8 cellular contexts compared by ENCODE assay signal in genomic region chr2:85419009-85419711, GRCh38. TPM values are rescaled to one million over a fixed set of nuclear protein-coding genes. Genes with fewer than 3 reads are reported as not detected.
DNase-seq lines count a peak whose midpoint lies in the region; ATAC-seq lines count a peak whose summit lies in the region.

No MANE protein-coding gene starts in this region.

- H3K9me3 ChIP-seq in iPS-15b (ENCODE audit: control insufficient read depth, insufficient read depth, low read length) (no peaks in the 10 kb centered on the region), subcutaneous abdominal adipose tissue (ENCODE audit: control insufficient read depth in 5 of 5, low read length in 5 of 5) (no peaks in the 10 kb centered on the region)

- H3K4me3 ChIP-seq in iPS-15b (ENCODE audit: low read depth, low read length) = peak overlapping the region; percentile 84
- H3K4me3 ChIP-seq in subcutaneous abdominal adipose tissue (ENCODE audit: low read depth in 1 of 5, low read length in 5 of 5) = peak overlapping the region; percentile 65 to 86 (median 85)

- POLR2A ChIA-PET in activated CD8-positive, alpha-beta T cell treated with anti-CD3 and anti-CD28 coated beads, Interleukin-2, amount 10 ng/mL, durations not matched to agents 7 days and 5 days (lab: Charles Lee) = interaction anchor here (0.6 to 3.9 kb wide), 18 partner anchors 8 to 141 kb away, joined by 3 to 61 read pairs (median 4); partner anchors contain the start of genes MAT2A, RETSAT and TGOLN2

- DNase-seq in T-helper 2 cell treated with Interferon-gamma antibody and Interleukin-4, amounts not matched to agents 5 μg/mL and 100 μg/mL, for 36 hours (ENCODE audit: low spot score) = no peak
- DNase-seq in T-helper 2 cell (no peak), medulla oblongata (ENCODE audit: extremely low spot score) (no peak), SIG-M5 treated with dmso at 0.1 percent for 504 hours (lab: John Stamatoyannopoulos, UW; ENCODE audit: unreplicated experiment) (no peak)
- no peak for DNase-seq in activated CD8-positive, alpha-beta T cell treated with anti-CD3 and anti-CD28 coated beads, Interleukin-2, amount 10 ng/mL, durations not matched to agents 7 days and 5 days

- H3K27ac Mint-ChIP-seq in T-helper 2 cell treated with Interferon-gamma antibody and Interleukin-4, amounts not matched to agents 5 μg/mL and 100 μg/mL, for 36 hours = peak overlapping the region; percentile 94
- H3K27ac Mint-ChIP-seq in activated CD8-positive, alpha-beta T cell treated with anti-CD3 and anti-CD28 coated beads, Interleukin-2, amount 10 ng/mL, durations not matched to agents 7 days and 5 days = peak overlapping the region; percentile 99

- H3K4me1 ChIP-seq in iPS-15b (ENCODE audit: control insufficient read depth, insufficient read depth, low read length) (peaks cover 6% of the 10 kb centered on the region), subcutaneous abdominal adipose tissue (ENCODE audit: control insufficient read depth in 5 of 5, insufficient read depth in 5 of 5, low read length in 5 of 5) (peaks cover 5 to 44% (median 38%) of the 10 kb centered on the region in 5 donors)

- H3K27me3 Mint-ChIP-seq in T-helper 2 cell treated with Interferon-gamma antibody and Interleukin-4, amounts not matched to agents 5 μg/mL and 100 μg/mL, for 36 hours (ENCODE audit: low read depth) = no peaks in the 10 kb centered on the region
- H3K27me3 Mint-ChIP-seq in activated CD8-positive, alpha-beta T cell treated with anti-CD3 and anti-CD28 coated beads, Interleukin-2, amount 10 ng/mL, durations not matched to agents 7 days and 5 days (ENCODE audit: low read depth) = no peaks in the 10 kb centered on the region

- H3K4me3 Mint-ChIP-seq in T-helper 2 cell treated with Interferon-gamma antibody and Interleukin-4, amounts not matched to agents 5 μg/mL and 100 μg/mL, for 36 hours = peak overlapping the region; percentile 93
- H3K4me3 Mint-ChIP-seq in activated CD8-positive, alpha-beta T cell treated with anti-CD3 and anti-CD28 coated beads, Interleukin-2, amount 10 ng/mL, durations not matched to agents 7 days and 5 days = peak overlapping the region; percentile 93

- H3K9ac ChIP-seq in iPS-15b (ENCODE audit: low read depth, low read length) (peak overlapping the region; percentile 91), subcutaneous abdominal adipose tissue (ENCODE audit: low read length in 5 of 5) (peak overlapping the region in 4 of 5 donors; percentile 85 to 94 (median 88))

- H3K27me3 ChIP-seq in iPS-15b (ENCODE audit: control insufficient read depth, insufficient read depth, low read length) = peaks cover 2% of the 10 kb centered on the region
- H3K27me3 ChIP-seq in subcutaneous abdominal adipose tissue (ENCODE audit: control insufficient read depth in 5 of 5, insufficient read depth in 4 of 5, low read length in 5 of 5) = no peaks in the 10 kb centered on the region

- H3K36me3 ChIP-seq in iPS-15b (ENCODE audit: control insufficient read depth, insufficient read depth, low read length) (no peaks in the 10 kb centered on the region), subcutaneous abdominal adipose tissue (ENCODE audit: control insufficient read depth in 5 of 5, insufficient read depth in 5 of 5, low read length in 5 of 5) (no peaks in the 10 kb centered on the region)

- H3K27ac ChIP-seq in subcutaneous abdominal adipose tissue (ENCODE audit: low read depth, low read length) = peak overlapping the region; percentile 90

- no peaks in the 10 kb centered on the region for H3K9me3 Mint-ChIP-seq in T-helper 2 cell treated with Interferon-gamma antibody and Interleukin-4, amounts not matched to agents 5 μg/mL and 100 μg/mL, for 36 hours
- H3K9me3 Mint-ChIP-seq in activated CD8-positive, alpha-beta T cell treated with anti-CD3 and anti-CD28 coated beads, Interleukin-2, amount 10 ng/mL, durations not matched to agents 7 days and 5 days (ENCODE audit: insufficient read depth) = no peaks in the 10 kb centered on the region

- ATAC-seq in activated CD8-positive, alpha-beta T cell treated with anti-CD3 and anti-CD28 coated beads, Interleukin-2, amount 10 ng/mL, durations not matched to agents 7 days and 5 days = peak; percentile 3
- no peak for ATAC-seq in HG03571 (IDR thresholded peaks at IDR 0.05; ENCODE audit: unreplicated experiment)

- CTCF ChIA-PET in activated CD8-positive, alpha-beta T cell treated with anti-CD3 and anti-CD28 coated beads, Interleukin-2, amount 10 ng/mL, durations not matched to agents 7 days and 5 days (lab: Charles Lee) = interaction anchor here (0.6 to 8.1 kb wide), 26 partner anchors 10 to 493 kb away, joined by 3 to 263 read pairs (median 6); partner anchors contain the start of genes GGCX, MAT2A and VAMP5

- H3K4me1 Mint-ChIP-seq in T-helper 2 cell treated with Interferon-gamma antibody and Interleukin-4, amounts not matched to agents 5 μg/mL and 100 μg/mL, for 36 hours (ENCODE audit: low read depth) = peaks cover 43% of the 10 kb centered on the region
- H3K4me1 Mint-ChIP-seq in activated CD8-positive, alpha-beta T cell treated with anti-CD3 and anti-CD28 coated beads, Interleukin-2, amount 10 ng/mL, durations not matched to agents 7 days and 5 days (ENCODE audit: low read depth) = peaks cover 55% of the 10 kb centered on the region

- H3K36me3 Mint-ChIP-seq in T-helper 2 cell treated with Interferon-gamma antibody and Interleukin-4, amounts not matched to agents 5 μg/mL and 100 μg/mL, for 36 hours (ENCODE audit: low read depth) = no peaks in the 10 kb centered on the region
- no peaks in the 10 kb centered on the region for H3K36me3 Mint-ChIP-seq in activated CD8-positive, alpha-beta T cell treated with anti-CD3 and anti-CD28 coated beads, Interleukin-2, amount 10 ng/mL, durations not matched to agents 7 days and 5 days (ENCODE audit: low read depth)

RNA-seq across cellular contexts. Expression of gene SH2D6, which starts 0.6 kb away (rescaled TPM):
- total RNA-seq in activated CD8-positive, alpha-beta T cell treated with anti-CD3 and anti-CD28 coated beads, Interleukin-2, amount 10 ng/mL, durations not matched to agents 7 days and 5 days = under 1 TPM; 0.61 to 0.73 TPM

RNA-seq across cellular contexts. Expression of gene CAPG, which starts 9.0 kb away (rescaled TPM):
- 100 to 1,000 TPM; 282 to 288 TPM for total RNA-seq in activated CD8-positive, alpha-beta T cell treated with anti-CD3 and anti-CD28 coated beads, Interleukin-2, amount 10 ng/mL, durations not matched to agents 7 days and 5 days
